In the genomic region with DNA sequence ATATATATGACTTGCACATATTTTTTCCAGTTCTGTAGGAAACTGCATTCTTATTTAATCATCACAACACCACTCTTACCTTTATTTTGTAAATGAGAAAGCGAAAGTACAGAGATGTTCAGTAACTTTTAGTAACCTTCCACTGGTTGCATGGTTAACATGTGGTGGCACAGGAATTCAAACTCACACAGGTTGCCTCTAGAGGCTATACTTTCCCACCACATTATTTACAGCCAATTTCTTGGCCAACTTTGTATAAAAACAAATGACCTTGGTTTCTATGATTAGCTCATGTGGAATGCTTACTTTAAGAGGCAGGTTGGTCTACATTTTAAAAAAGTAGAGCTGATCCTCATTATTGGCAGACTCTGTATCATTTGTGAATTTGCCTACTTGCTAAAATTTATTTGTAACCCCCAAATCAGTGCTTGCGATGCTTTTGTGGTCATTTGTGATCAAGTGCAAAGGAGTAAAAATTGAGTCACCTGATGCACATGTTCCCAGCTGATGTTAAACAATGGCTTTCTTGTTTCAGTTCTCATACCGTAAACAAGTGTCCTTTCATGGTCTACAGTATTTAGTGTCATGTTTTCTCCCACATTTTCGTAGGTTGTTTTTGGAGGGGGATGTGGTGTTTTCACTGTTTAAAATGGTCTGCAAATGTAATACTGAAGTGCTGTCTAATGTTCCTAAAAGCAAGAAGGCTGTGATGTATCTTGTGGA, we compare ENCODE assay signal across 19 cellular contexts. TPM values are rescaled to one million over a fixed set of nuclear protein-coding genes. Genes with fewer than 3 reads are reported as not detected.
DNase-seq lines count a peak whose midpoint lies in the region; ATAC-seq and TF ChIP-seq lines count a peak whose summit lies in the region.
"Had no signal": no experiment of that assay in that cellular context is flagged by ENCODE, and none has a peak within 500 bp of the region (broad histone marks: within the 10 kb centered on the region; RNA-seq: fewer than 3 reads in every experiment).

No MANE protein-coding gene starts in this region.

- POLR2A ChIA-PET in activated naive CD8-positive, alpha-beta T cell treated with anti-CD3 and anti-CD28 coated beads, Interleukin-2, amount 10 ng/mL, durations not matched to agents 7 days and 5 days (lab: Charles Lee) = no interaction called here
- POLR2A ChIA-PET in IMR-90 (lab: Charles Lee; ENCODE audit: unreplicated experiment) = no interaction called here

- no peaks in the 10 kb centered on the region for H3K36me3 ChIP-seq in IMR-90 (ENCODE audit: control insufficient read depth, insufficient read depth, low read length)
- H3K36me3 ChIP-seq in MG63 = no peaks in the 10 kb centered on the region
- H3K36me3 ChIP-seq: adrenal gland, neutrophil had no signal

- peaks cover 9% of the 10 kb centered on the region for H3K36me3 Mint-ChIP-seq in activated naive CD8-positive, alpha-beta T cell treated with anti-CD3 and anti-CD28 coated beads, Interleukin-2, amount 10 ng/mL, durations not matched to agents 7 days and 5 days
- peaks cover 6% of the 10 kb centered on the region for H3K36me3 Mint-ChIP-seq in activated naive CD8-positive, alpha-beta T cell treated with anti-CD3 and anti-CD28 coated beads, Interleukin-2, amount 50 U/mL, for 24 hours (ENCODE audit: low read depth)

- H2AFZ ChIP-seq in IMR-90 (replicated peaks; ENCODE audit: low read length, poor library complexity) = no peak overlapping the region

- no peak for DNase-seq in activated naive CD8-positive, alpha-beta T cell treated with anti-CD3 and anti-CD28 coated beads, Interleukin-2, amount 10 ng/mL, durations not matched to agents 7 days and 5 days
- DNase-seq in activated naive CD8-positive, alpha-beta T cell treated with anti-CD3 and anti-CD28 coated beads, Interleukin-2, amount 50 U/mL, for 24 hours = no peak
- DNase-seq in IMR-90 (peak; percentile 57), fibroblast of peridontal ligament (ENCODE audit: extremely low read depth) (peak; percentile 48), superior temporal gyrus (ENCODE audit: extremely low spot score) (peak; percentile 56), NCI-H1694 treated with DMSO at 0.1 percent for 48 hours (lab: John Stamatoyannopoulos, UW) (no peak), MG63 (no peak)
- DNase-seq: activated CD4-positive, alpha-beta T cell treated with anti-CD3 and anti-CD28 coated beads for 1 hour; activated T-cell treated with anti-CD3 and anti-CD28 coated beads for 4 hours; adrenal gland; CD4-positive, alpha-beta memory T cell; KG1; NCI-H748 treated with DMSO at 0.1 percent for 48 hours; small intestine; stimulated activated naive CD8-positive, alpha-beta T cell treated with anti-CD3 and anti-CD28 coated beads, Interleukin-15, amount 100 ng/mL, for 72 hours; T-helper 17 cell had no signal

- H3K4me1 ChIP-seq in IMR-90 (ENCODE audit: control insufficient read depth, insufficient read depth, low read length) = peaks cover 2% of the 10 kb centered on the region; the same call in 1 of the 2 replicates

- H3K79me1 ChIP-seq in IMR-90 (ENCODE audit: low read depth in 1 of 2, low read length in 2 of 2) = peaks cover 0 to 8% of the 10 kb centered on the region in 2 experiments; a peak in 2 of 4 replicates

- peak overlapping the region; percentile 15 for H3K4me3 Mint-ChIP-seq in activated naive CD8-positive, alpha-beta T cell treated with anti-CD3 and anti-CD28 coated beads, Interleukin-2, amount 10 ng/mL, durations not matched to agents 7 days and 5 days
- H3K4me3 Mint-ChIP-seq in activated naive CD8-positive, alpha-beta T cell treated with anti-CD3 and anti-CD28 coated beads, Interleukin-2, amount 50 U/mL, for 24 hours = no peak overlapping the region
- H3K4me3 Mint-ChIP-seq: CD4-positive, alpha-beta memory T cell; stimulated activated naive CD8-positive, alpha-beta T cell treated with anti-CD3 and anti-CD28 coated beads, Interleukin-15, amount 100 ng/mL, for 72 hours; T-helper 17 cell had no signal

- no peaks in the 10 kb centered on the region for H3K9me3 ChIP-seq in IMR-90 (ENCODE audit: control insufficient read depth, insufficient read depth, low read length)
- H3K9me3 ChIP-seq in MG63 = peaks cover 3% of the 10 kb centered on the region; the same call in 1 of the 2 replicates
- H3K9me3 ChIP-seq: adrenal gland, neutrophil had no signal

- no peak overlapping the region for H3K4ac ChIP-seq in IMR-90 (ENCODE audit: low read depth, low read length)

- no TSS peak for BruUV-seq in IMR-90 (replicated peaks; lab: Mats Ljungman, UMichigan)

- H2AK9ac ChIP-seq in IMR-90 (replicated peaks; ENCODE audit: low read depth, low read length, poor library complexity) = no peak overlapping the region

- H4K5ac ChIP-seq in IMR-90 (ENCODE audit: low read depth, low read length) = no peak overlapping the region

- H3K9me3 Mint-ChIP-seq in activated naive CD8-positive, alpha-beta T cell treated with anti-CD3 and anti-CD28 coated beads, Interleukin-2, amount 10 ng/mL, durations not matched to agents 7 days and 5 days = peaks cover 7% of the 10 kb centered on the region
- peaks cover 8% of the 10 kb centered on the region for H3K9me3 Mint-ChIP-seq in activated naive CD8-positive, alpha-beta T cell treated with anti-CD3 and anti-CD28 coated beads, Interleukin-2, amount 50 U/mL, for 24 hours

- no peak for TF ChIP-seq POLR2A in IMR-90 (IDR thresholded peaks at IDR 0.05; ENCODE audit: low read depth, low read length)

- no peak overlapping the region for H2AK5ac ChIP-seq in IMR-90 (ENCODE audit: low read depth, low read length)

- no peak for ATAC-seq in activated naive CD8-positive, alpha-beta T cell treated with anti-CD3 and anti-CD28 coated beads, Interleukin-2, amount 10 ng/mL, durations not matched to agents 7 days and 5 days (ENCODE audit: low read depth)
- ATAC-seq in activated naive CD8-positive, alpha-beta T cell treated with anti-CD3 and anti-CD28 coated beads, Interleukin-2, amount 50 U/mL, for 24 hours = no peak
- ATAC-seq in IMR-90 (ENCODE audit: low read depth) (peak; percentile 40; the same call in 1 of the 2 replicates), HG03520 (IDR thresholded peaks at IDR 0.05; ENCODE audit: unreplicated experiment) (no peak)
- ATAC-seq: stimulated activated naive CD8-positive, alpha-beta T cell treated with anti-CD3 and anti-CD28 coated beads, Interleukin-15, amount 100 ng/mL, for 72 hours; T-helper 17 cell had no signal

- no peaks in the 10 kb centered on the region for H3K27me3 ChIP-seq in IMR-90 (ENCODE audit: control insufficient read depth, insufficient read depth, low read length)
- H3K27me3 ChIP-seq in MG63 = no peaks in the 10 kb centered on the region
- H3K27me3 ChIP-seq: adrenal gland, neutrophil had no signal

- no peak overlapping the region for H2BK120ac ChIP-seq in IMR-90 (ENCODE audit: low read depth, low read length)

- H4K8ac ChIP-seq in IMR-90 (ENCODE audit: low read depth in 2 of 2, low read length in 2 of 2) = no peak overlapping the region

- peaks cover 4% of the 10 kb centered on the region; the same call in 1 of the 2 replicates for H4K20me1 ChIP-seq in IMR-90 (ENCODE audit: insufficient read depth, low read length)

- TF ChIP-seq CTCF in IMR-90 (conservative IDR thresholded peaks at IDR 0.05; ENCODE audit: low read depth, low read length) = no peak

- intact Hi-C loops in IMR-90 (cut with micrococcal nuclease) = no loop called here

- no peak overlapping the region for H3K18ac ChIP-seq in IMR-90 (ENCODE audit: low read depth, low read length)

- CTCF ChIA-PET in IMR-90 (lab: Yijun Ruan, JAX) = no interaction called here

- no peak overlapping the region for H3K23ac ChIP-seq in IMR-90 (ENCODE audit: low read depth, low read length)

- no peak overlapping the region for H2BK15ac ChIP-seq in IMR-90 (ENCODE audit: low read depth, low read length)

- H2BK20ac ChIP-seq in IMR-90 (ENCODE audit: low read depth, low read length) = no peak overlapping the region

- H3K27ac ChIP-seq in IMR-90 (ENCODE audit: insufficient read depth, low read length) = no peak overlapping the region
- H3K27ac ChIP-seq: 22Rv1, adrenal gland, neutrophil had no signal

- H3K56ac ChIP-seq in IMR-90 (ENCODE audit: extremely low read depth, insufficient read depth, low read length) = no peak overlapping the region

- no peak overlapping the region for H3K9ac ChIP-seq in IMR-90 (ENCODE audit: low read depth, low read length)

- no peak overlapping the region for H4K91ac ChIP-seq in IMR-90 (ENCODE audit: insufficient read depth, low read depth, low read length)

- peaks cover 3% of the 10 kb centered on the region for H3K4me1 Mint-ChIP-seq in activated naive CD8-positive, alpha-beta T cell treated with anti-CD3 and anti-CD28 coated beads, Interleukin-2, amount 10 ng/mL, durations not matched to agents 7 days and 5 days
- peaks cover 4% of the 10 kb centered on the region for H3K4me1 Mint-ChIP-seq in activated naive CD8-positive, alpha-beta T cell treated with anti-CD3 and anti-CD28 coated beads, Interleukin-2, amount 50 U/mL, for 24 hours

- no peak overlapping the region for H2BK5ac ChIP-seq in IMR-90 (ENCODE audit: low read depth, low read length, poor library complexity, severe bottlenecking)

- no peaks in the 10 kb centered on the region for H3K27me3 Mint-ChIP-seq in activated naive CD8-positive, alpha-beta T cell treated with anti-CD3 and anti-CD28 coated beads, Interleukin-2, amount 10 ng/mL, durations not matched to agents 7 days and 5 days
- no peaks in the 10 kb centered on the region for H3K27me3 Mint-ChIP-seq in activated naive CD8-positive, alpha-beta T cell treated with anti-CD3 and anti-CD28 coated beads, Interleukin-2, amount 50 U/mL, for 24 hours
- H3K27me3 Mint-ChIP-seq: CD4-positive, alpha-beta memory T cell; stimulated activated naive CD8-positive, alpha-beta T cell treated with anti-CD3 and anti-CD28 coated beads, Interleukin-15, amount 100 ng/mL, for 72 hours; T-helper 17 cell had no signal

- no peak for TF ChIP-seq RAD21 in IMR-90 (IDR thresholded peaks at IDR 0.05; ENCODE audit: low read length)

- no CpG with 5 or more reads among the region's 4 CpGs for WGBS in IMR-90 (ENCODE audit: extremely low coverage in 2 of 2, insufficient read length in 1 of 2), 2 experiments

- no peak overlapping the region for H3K4me2 ChIP-seq in IMR-90 (ENCODE audit: low read depth, low read length)

- in situ Hi-C loops in IMR-90 (cut with MboI; ENCODE audit: low sequenced_read_pairs) = no loop called here

- no peaks in the 10 kb centered on the region for H3K9me1 ChIP-seq in IMR-90 (ENCODE audit: insufficient read depth, low read length)

- no peak overlapping the region for H3K27ac Mint-ChIP-seq in activated naive CD8-positive, alpha-beta T cell treated with anti-CD3 and anti-CD28 coated beads, Interleukin-2, amount 10 ng/mL, durations not matched to agents 7 days and 5 days
- H3K27ac Mint-ChIP-seq in activated naive CD8-positive, alpha-beta T cell treated with anti-CD3 and anti-CD28 coated beads, Interleukin-2, amount 50 U/mL, for 24 hours = no peak overlapping the region
- H3K27ac Mint-ChIP-seq: stimulated activated naive CD8-positive, alpha-beta T cell treated with anti-CD3 and anti-CD28 coated beads, Interleukin-15, amount 100 ng/mL, for 72 hours; T-helper 17 cell had no signal

- no peak overlapping the region for H3K4me3 ChIP-seq in IMR-90 (ENCODE audit: insufficient read depth, low read depth, low read length)
- no peak overlapping the region for H3K4me3 ChIP-seq in MG63
- H3K4me3 ChIP-seq: adrenal gland had no signal

- no peak overlapping the region for H3K14ac ChIP-seq in IMR-90 (replicated peaks; ENCODE audit: low read depth, low read length)

- dilution Hi-C loops in IMR-90 (cut with HindIII; ENCODE audit: low sequenced_read_pairs, unreplicated experiment) = no loop called here

RNA-seq across cellular contexts. Expression of gene BBS9, which starts 14.8 kb away (rescaled TPM):
- 10 to 100 TPM; 13.7 to 17.2 TPM for total RNA-seq in activated naive CD8-positive, alpha-beta T cell treated with anti-CD3 and anti-CD28 coated beads, Interleukin-2, amount 10 ng/mL, durations not matched to agents 7 days and 5 days
- 9.5 and 11.9 TPM in 2 replicates for total RNA-seq in IMR-90 (2012; rRNA removed)
- 6.5 and 7.9 TPM in 2 replicates for polyA plus RNA-seq in IMR-90 (2012; rRNA removed)
- polyA plus RNA-seq in IMR-90 (2012; cell fraction: cytosol; rRNA removed) = 2.5 and 3.6 TPM in 2 replicates
- 1.9 and 7.4 TPM in 2 replicates for polyA plus RNA-seq in IMR-90 (2012; cell fraction: nucleus; rRNA removed; ENCODE audit: low replicate concordance)
- 25.7 and 31.4 TPM in 2 replicates for total RNA-seq in MG63 (2014; rRNA removed; shearing (Covaris generic); ENCODE audit: low replicate concordance)

RNA-seq across cellular contexts. Expression of gene RP9, which starts 35.0 kb away (rescaled TPM):
- 10 to 100 TPM; 12.8 to 13.6 TPM for total RNA-seq in activated naive CD8-positive, alpha-beta T cell treated with anti-CD3 and anti-CD28 coated beads, Interleukin-2, amount 10 ng/mL, durations not matched to agents 7 days and 5 days
- total RNA-seq in IMR-90 (2012; rRNA removed) = 9.5 and 14.7 TPM in 2 replicates
- 18.1 and 18.3 TPM in 2 replicates for polyA plus RNA-seq in IMR-90 (2012; rRNA removed)
- polyA plus RNA-seq in IMR-90 (2012; cell fraction: cytosol; rRNA removed) = 5.6 and 7.2 TPM in 2 replicates
- 7.2 and 14.9 TPM in 2 replicates for polyA plus RNA-seq in IMR-90 (2012; cell fraction: nucleus; rRNA removed; ENCODE audit: low replicate concordance)
- total RNA-seq in MG63 (2014; rRNA removed; shearing (Covaris generic); ENCODE audit: low replicate concordance) = 19.2 and 23.3 TPM in 2 replicates

Comparison
In these comparisons a context has a peak if more than half of its experiments do, and no peak if none do; other contexts are left out.
1. DNase-seq: peak in IMR-90 (single experiment), fibroblast of peridontal ligament (single experiment) and superior temporal gyrus (single experiment); none in activated naive CD8-positive, alpha-beta T cell treated with anti-CD3 and anti-CD28 coated beads, Interleukin-2, amount 10 ng/mL, durations not matched to agents 7 days and 5 days (single experiment), activated naive CD8-positive, alpha-beta T cell treated with anti-CD3 and anti-CD28 coated beads, Interleukin-2, amount 50 U/mL, for 24 hours (single experiment), NCI-H1694 treated with DMSO at 0.1 percent for 48 hours (single experiment) and MG63 (single experiment).